In the genomic region with DNA sequence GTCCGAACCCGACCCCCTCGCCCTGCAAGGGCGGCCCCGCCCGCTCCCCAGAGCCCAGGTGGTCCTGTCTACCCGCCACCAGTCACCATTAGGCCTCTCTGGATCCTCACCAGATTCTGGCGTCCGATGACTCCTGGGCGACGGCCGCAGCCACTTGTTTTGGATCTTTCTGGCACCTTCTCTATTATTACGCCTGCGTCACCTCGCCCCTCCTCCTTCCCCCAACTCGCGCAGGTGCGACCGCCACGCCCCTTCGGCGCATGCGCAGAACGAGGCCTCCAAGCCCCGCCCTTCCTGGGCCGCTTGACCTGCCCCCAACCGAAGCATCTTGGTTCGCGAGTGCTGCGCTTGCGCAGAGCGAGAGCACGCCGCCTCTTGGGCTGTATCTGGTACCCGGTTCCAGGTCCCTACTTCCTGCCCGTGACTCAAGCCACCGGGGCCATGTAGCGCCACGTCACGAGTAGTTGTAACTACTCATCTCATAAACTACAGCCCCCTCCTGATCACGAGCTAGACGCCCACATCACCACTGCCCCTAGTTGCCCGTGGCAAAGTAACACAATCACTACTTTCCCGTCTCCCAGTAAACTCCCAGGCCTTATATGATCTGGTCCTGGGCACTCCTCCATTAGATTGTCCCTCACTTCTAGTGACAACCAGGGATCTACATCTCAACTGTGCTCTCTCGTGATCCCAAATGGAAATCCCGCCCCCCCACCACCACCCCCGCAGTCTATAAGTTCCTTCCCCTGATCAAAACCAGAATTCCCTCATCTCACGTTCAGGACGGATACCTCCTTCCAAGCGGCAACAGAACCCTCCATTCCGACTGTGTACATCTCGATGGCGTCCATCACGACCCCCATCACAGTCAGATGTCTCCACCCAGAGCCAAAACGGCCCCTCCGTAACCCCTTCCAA, we compare ENCODE assay signal across 1 cellular context.
TF ChIP-seq lines count a peak whose summit lies in the region.

A gene with protein sequence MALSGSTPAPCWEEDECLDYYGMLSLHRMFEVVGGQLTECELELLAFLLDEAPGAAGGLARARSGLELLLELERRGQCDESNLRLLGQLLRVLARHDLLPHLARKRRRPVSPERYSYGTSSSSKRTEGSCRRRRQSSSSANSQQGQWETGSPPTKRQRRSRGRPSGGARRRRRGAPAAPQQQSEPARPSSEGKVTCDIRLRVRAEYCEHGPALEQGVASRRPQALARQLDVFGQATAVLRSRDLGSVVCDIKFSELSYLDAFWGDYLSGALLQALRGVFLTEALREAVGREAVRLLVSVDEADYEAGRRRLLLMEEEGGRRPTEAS (minus strand): TSS at position 156 of the 921 bp plus-strand sequence. CDS start 670 bp downstream, outside the sequence.

TF ChIP-seq in HepG2, 621 proteins besides CTCF, POLR2A, EP300 and RAD21 (continued from another document and continues in another):
- TF ChIP-seq ZBTB25 (CRISPR knock-in tag; IDR thresholded peaks at IDR 0.05) (no peak), HDAC1 (CRISPR knock-in tag; IDR thresholded peaks at IDR 0.05) (peak; percentile 54; the same call in 1 of the 2 replicates), ZSCAN9 (CRISPR knock-in tag; IDR thresholded peaks at IDR 0.05; ENCODE audit: borderline replicate concordance) (no peak), CCAR2 (optimal IDR thresholded peaks at IDR 0.05; ENCODE audit: low read depth, low read length) (no peak), MTERF4 (CRISPR knock-in tag; IDR thresholded peaks at IDR 0.05) (no peak), ESRRA (CRISPR knock-in tag; IDR thresholded peaks at IDR 0.05; ENCODE audit: low read depth) (no peak), ISL2 (CRISPR knock-in tag; IDR thresholded peaks at IDR 0.05) (peak; percentile 35; the same call in 1 of the 2 replicates), SIN3A (IDR thresholded peaks at IDR 0.05; ENCODE audit: borderline replicate concordance, low read depth, low read length) (peak; percentile 71; the same call in 1 of the 2 replicates), SUZ12 (IDR thresholded peaks at IDR 0.05; ENCODE audit: low read depth, low read length) (no peak), ZNF136 (CRISPR knock-in tag; IDR thresholded peaks at IDR 0.05; ENCODE audit: low read depth) (0 out of 2 replicates have a peak, but pooled peaks have one; percentile 50), SSRP1 (CRISPR knock-in tag; IDR thresholded peaks at IDR 0.05) (no peak), ZNF263 (CRISPR knock-in tag; IDR thresholded peaks at IDR 0.05) (no peak), ZNF678 (CRISPR knock-in tag; IDR thresholded peaks at IDR 0.05) (no peak), NONO (IDR thresholded peaks at IDR 0.05) (no peak), NONO (CRISPR knock-in tag; conservative IDR thresholded peaks at IDR 0.05) (no peak; the same call in 1 of the 2 replicates), SALL1 (CRISPR knock-in tag; IDR thresholded peaks at IDR 0.05) (peak; percentile 68), ZNF335 (CRISPR knock-in tag; IDR thresholded peaks at IDR 0.05) (no peak), ZNF770 (CRISPR knock-in tag; IDR thresholded peaks at IDR 0.05) (no peak), ZNF562 (CRISPR knock-in tag; IDR thresholded peaks at IDR 0.05; ENCODE audit: borderline replicate concordance) (no peak), GFI1 (CRISPR knock-in tag; IDR thresholded peaks at IDR 0.05; ENCODE audit: borderline replicate concordance) (no peak), ZNF746 (CRISPR knock-in tag; IDR thresholded peaks at IDR 0.05) (no peak), ZNF329 (CRISPR knock-in tag; IDR thresholded peaks at IDR 0.05; ENCODE audit: low read depth) (no peak), JUNB (CRISPR knock-in tag; IDR thresholded peaks at IDR 0.05; ENCODE audit: borderline replicate concordance) (no peak), ZNF431 (CRISPR knock-in tag; IDR thresholded peaks at IDR 0.05; ENCODE audit: borderline replicate concordance, low read depth) (no peak), ZBTB1 (CRISPR knock-in tag; IDR thresholded peaks at IDR 0.05; ENCODE audit: borderline replicate concordance) (no peak), JUND (CRISPR knock-in tag; IDR thresholded peaks at IDR 0.05) (no peak), PRDM4 (CRISPR knock-in tag; IDR thresholded peaks at IDR 0.05; ENCODE audit: borderline replicate concordance) (no peak), MXD4 (CRISPR knock-in tag; IDR thresholded peaks at IDR 0.05) (peak; percentile 39; the same call in 1 of the 2 replicates), ZSCAN20 (CRISPR knock-in tag; IDR thresholded peaks at IDR 0.05; ENCODE audit: borderline replicate concordance) (no peak), ZFP36L2 (CRISPR knock-in tag; IDR thresholded peaks at IDR 0.05) (no peak), SMC3 (IDR thresholded peaks at IDR 0.05; ENCODE audit: low read length) (no peak), ZNF782 (CRISPR knock-in tag; IDR thresholded peaks at IDR 0.05; ENCODE audit: borderline replicate concordance) (no peak), ZNF552 (CRISPR knock-in tag; IDR thresholded peaks at IDR 0.05; ENCODE audit: borderline replicate concordance) (no peak), ZNF503 (CRISPR knock-in tag; IDR thresholded peaks at IDR 0.05) (no peak; the same call in 1 of the 2 replicates), ZSCAN21 (CRISPR knock-in tag; IDR thresholded peaks at IDR 0.05; ENCODE audit: borderline replicate concordance) (peak; percentile 24; the same call in 1 of the 2 replicates), MXI1 (IDR thresholded peaks at IDR 0.05; ENCODE audit: borderline replicate concordance, low read depth, low read length) (peak; percentile 84; the same call in 2 of the 3 replicates), KDM4B (CRISPR knock-in tag; IDR thresholded peaks at IDR 0.05) (no peak), TAF15 (IDR thresholded peaks at IDR 0.05; ENCODE audit: low read depth, low read length, poor library complexity, severe bottlenecking) (no peak), TEF (CRISPR knock-in tag; IDR thresholded peaks at IDR 0.05) (no peak), TSC22D2 (CRISPR knock-in tag; IDR thresholded peaks at IDR 0.05; ENCODE audit: borderline replicate concordance) (no peak; the same call in 1 of the 2 replicates), PAXIP1 (CRISPR knock-in tag; conservative IDR thresholded peaks at IDR 0.05) (0 out of 2 replicates have a peak, but pooled peaks have one; percentile 27), CREM (IDR thresholded peaks at IDR 0.05) (peak; percentile 67; the same call in 1 of the 2 replicates), CREM (CRISPR knock-in tag; IDR thresholded peaks at IDR 0.05) (no peak)
- TF ChIP-seq, protein P1, sequence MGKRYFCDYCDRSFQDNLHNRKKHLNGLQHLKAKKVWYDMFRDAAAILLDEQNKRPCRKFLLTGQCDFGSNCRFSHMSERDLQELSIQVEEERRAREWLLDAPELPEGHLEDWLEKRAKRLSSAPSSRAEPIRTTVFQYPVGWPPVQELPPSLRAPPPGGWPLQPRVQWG (CRISPR knock-in tag; IDR thresholded peaks at IDR 0.05; ENCODE audit: borderline replicate concordance, low read depth), result no peak
